1 cellular context compared by ENCODE assay signal in the genomic region with DNA sequence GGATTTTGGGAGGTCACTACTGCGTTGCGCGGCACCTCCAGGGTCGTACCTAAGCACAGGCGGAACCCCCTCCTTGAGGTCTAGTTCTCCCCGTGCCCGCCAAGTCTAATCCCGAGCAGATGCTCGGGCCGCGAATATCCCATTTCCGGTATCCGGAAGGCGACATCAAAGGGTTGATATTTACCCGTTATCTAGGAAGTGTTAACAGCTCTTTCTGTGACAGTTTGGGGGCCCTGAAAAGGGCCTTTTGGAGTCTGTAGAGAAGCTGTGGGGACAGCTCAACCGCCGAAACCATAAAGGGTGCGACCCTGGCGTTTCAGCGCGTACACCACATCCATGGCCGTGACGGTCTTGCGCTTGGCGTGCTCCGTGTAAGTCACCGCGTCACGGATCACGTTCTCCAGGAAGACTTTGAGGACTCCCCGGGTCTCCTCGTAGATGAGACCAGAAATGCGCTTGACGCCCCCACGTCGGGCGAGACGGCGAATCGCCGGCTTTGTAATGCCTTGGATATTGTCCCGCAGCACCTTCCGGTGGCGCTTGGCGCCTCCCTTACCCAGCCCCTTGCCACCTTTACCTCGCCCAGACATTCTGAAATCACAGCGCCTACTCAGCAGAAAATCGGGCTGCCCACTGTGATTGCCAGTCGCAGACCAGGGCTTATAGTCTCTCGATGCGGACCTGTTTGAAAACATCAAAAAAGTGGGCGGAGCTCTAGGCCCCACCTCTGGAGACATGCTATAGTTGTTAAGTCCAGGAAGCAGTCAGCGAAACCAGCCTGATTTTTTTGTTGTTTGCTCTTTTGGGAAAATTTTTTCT.
TF ChIP-seq lines count a peak whose summit lies in the region.

No MANE protein-coding gene starts in this region.

TF ChIP-seq in HepG2, 621 proteins besides CTCF, POLR2A, EP300 and RAD21 (continued from another document and continues in another):
- TF ChIP-seq, protein P1, sequence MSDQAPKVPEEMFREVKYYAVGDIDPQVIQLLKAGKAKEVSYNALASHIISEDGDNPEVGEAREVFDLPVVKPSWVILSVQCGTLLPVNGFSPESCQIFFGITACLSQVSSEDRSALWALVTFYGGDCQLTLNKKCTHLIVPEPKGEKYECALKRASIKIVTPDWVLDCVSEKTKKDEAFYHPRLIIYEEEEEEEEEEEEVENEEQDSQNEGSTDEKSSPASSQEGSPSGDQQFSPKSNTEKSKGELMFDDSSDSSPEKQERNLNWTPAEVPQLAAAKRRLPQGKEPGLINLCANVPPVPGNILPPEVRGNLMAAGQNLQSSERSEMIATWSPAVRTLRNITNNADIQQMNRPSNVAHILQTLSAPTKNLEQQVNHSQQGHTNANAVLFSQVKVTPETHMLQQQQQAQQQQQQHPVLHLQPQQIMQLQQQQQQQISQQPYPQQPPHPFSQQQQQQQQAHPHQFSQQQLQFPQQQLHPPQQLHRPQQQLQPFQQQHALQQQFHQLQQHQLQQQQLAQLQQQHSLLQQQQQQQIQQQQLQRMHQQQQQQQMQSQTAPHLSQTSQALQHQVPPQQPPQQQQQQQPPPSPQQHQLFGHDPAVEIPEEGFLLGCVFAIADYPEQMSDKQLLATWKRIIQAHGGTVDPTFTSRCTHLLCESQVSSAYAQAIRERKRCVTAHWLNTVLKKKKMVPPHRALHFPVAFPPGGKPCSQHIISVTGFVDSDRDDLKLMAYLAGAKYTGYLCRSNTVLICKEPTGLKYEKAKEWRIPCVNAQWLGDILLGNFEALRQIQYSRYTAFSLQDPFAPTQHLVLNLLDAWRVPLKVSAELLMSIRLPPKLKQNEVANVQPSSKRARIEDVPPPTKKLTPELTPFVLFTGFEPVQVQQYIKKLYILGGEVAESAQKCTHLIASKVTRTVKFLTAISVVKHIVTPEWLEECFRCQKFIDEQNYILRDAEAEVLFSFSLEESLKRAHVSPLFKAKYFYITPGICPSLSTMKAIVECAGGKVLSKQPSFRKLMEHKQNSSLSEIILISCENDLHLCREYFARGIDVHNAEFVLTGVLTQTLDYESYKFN (CRISPR knock-in tag; conservative IDR thresholded peaks at IDR 0.05): peak; percentile 41; the same call in 1 of the 2 replicates
- TF ChIP-seq HOXA9 (CRISPR knock-in tag; IDR thresholded peaks at IDR 0.05; ENCODE audit: borderline replicate concordance): 0 out of 2 replicates have a peak, but pooled peaks have one; percentile 28
- TF ChIP-seq SMAD1 (CRISPR knock-in tag; IDR thresholded peaks at IDR 0.05; ENCODE audit: borderline replicate concordance, low read depth): no peak
- no peak for TF ChIP-seq MXD3 (CRISPR knock-in tag; IDR thresholded peaks at IDR 0.05)
- no peak for TF ChIP-seq ZNF549 (CRISPR knock-in tag; IDR thresholded peaks at IDR 0.05)
- 0 out of 2 replicates have a peak, but pooled peaks have one; percentile 38 for TF ChIP-seq MEIS2 (CRISPR knock-in tag; IDR thresholded peaks at IDR 0.05)
- no peak; the same call in 1 of the 2 replicates for TF ChIP-seq ZBTB21 (CRISPR knock-in tag; IDR thresholded peaks at IDR 0.05)
- TF ChIP-seq, protein P2, sequence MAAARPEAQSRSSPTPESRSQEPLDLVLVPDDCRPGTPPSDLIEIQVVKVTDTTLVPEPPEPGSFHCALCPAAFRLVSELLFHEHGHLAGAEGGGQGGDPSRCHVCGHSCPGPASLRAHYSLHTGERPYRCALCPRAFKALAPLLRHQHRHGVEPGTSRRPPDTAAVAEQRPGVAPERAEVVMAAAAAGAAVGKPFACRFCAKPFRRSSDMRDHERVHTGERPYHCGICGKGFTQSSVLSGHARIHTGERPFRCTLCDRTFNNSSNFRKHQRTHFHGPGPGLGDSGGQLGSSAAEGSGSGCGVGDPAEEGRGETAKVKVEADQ (CRISPR knock-in tag; IDR thresholded peaks at IDR 0.05; ENCODE audit: borderline replicate concordance): no peak
- TF ChIP-seq TERF1 (CRISPR knock-in tag; IDR thresholded peaks at IDR 0.05): no peak
- TF ChIP-seq, protein P3, sequence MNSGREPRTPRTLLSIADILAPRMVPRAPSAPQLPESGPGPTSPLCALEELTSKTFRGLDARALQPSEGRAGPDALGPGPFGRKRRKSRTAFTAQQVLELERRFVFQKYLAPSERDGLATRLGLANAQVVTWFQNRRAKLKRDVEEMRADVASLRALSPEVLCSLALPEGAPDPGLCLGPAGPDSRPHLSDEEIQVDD (CRISPR knock-in tag; IDR thresholded peaks at IDR 0.05; ENCODE audit: borderline replicate concordance): no peak
- no peak for TF ChIP-seq CENPT (CRISPR knock-in tag; IDR thresholded peaks at IDR 0.05; ENCODE audit: low read depth)
- TF ChIP-seq ZFP90 (CRISPR knock-in tag; IDR thresholded peaks at IDR 0.05; ENCODE audit: borderline replicate concordance): no peak; the same call in 1 of the 2 replicates
- peak; percentile 65; the same call in 1 of the 2 replicates for TF ChIP-seq RFXANK (CRISPR knock-in tag; IDR thresholded peaks at IDR 0.05)
- TF ChIP-seq TIGD3 (CRISPR knock-in tag; IDR thresholded peaks at IDR 0.05; ENCODE audit: borderline replicate concordance): no peak
- no peak for TF ChIP-seq ZNF572 (CRISPR knock-in tag; IDR thresholded peaks at IDR 0.05)
- peak; percentile 5; the same call in 1 of the 2 replicates for TF ChIP-seq AHDC1 (CRISPR knock-in tag; IDR thresholded peaks at IDR 0.05; ENCODE audit: borderline replicate concordance)
- no peak for TF ChIP-seq HNRNPH1 (optimal IDR thresholded peaks at IDR 0.05; ENCODE audit: low read depth, low read length)
- TF ChIP-seq SRY (CRISPR knock-in tag; IDR thresholded peaks at IDR 0.05): peak; percentile 73; the same call in 1 of the 2 replicates
- peak; percentile 60 for TF ChIP-seq NFYC (CRISPR knock-in tag; IDR thresholded peaks at IDR 0.05)
- TF ChIP-seq ZNF543 (CRISPR knock-in tag; IDR thresholded peaks at IDR 0.05): peak; percentile 58; the same call in 1 of the 2 replicates
- TF ChIP-seq, protein P4, sequence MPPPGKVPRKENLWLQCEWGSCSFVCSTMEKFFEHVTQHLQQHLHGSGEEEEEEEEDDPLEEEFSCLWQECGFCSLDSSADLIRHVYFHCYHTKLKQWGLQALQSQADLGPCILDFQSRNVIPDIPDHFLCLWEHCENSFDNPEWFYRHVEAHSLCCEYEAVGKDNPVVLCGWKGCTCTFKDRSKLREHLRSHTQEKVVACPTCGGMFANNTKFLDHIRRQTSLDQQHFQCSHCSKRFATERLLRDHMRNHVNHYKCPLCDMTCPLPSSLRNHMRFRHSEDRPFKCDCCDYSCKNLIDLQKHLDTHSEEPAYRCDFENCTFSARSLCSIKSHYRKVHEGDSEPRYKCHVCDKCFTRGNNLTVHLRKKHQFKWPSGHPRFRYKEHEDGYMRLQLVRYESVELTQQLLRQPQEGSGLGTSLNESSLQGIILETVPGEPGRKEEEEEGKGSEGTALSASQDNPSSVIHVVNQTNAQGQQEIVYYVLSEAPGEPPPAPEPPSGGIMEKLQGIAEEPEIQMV (CRISPR knock-in tag; IDR thresholded peaks at IDR 0.05; ENCODE audit: low read depth): peak; percentile 100
- TF ChIP-seq ZNF660 (CRISPR knock-in tag; IDR thresholded peaks at IDR 0.05; ENCODE audit: borderline replicate concordance, low read depth): no peak
- no peak for TF ChIP-seq CHCHD3 (CRISPR knock-in tag; IDR thresholded peaks at IDR 0.05)
- no peak; the same call in 1 of the 2 replicates for TF ChIP-seq JDP2 (CRISPR knock-in tag; IDR thresholded peaks at IDR 0.05; ENCODE audit: borderline replicate concordance)
- peak; percentile 43 for TF ChIP-seq MXD4 (CRISPR knock-in tag; IDR thresholded peaks at IDR 0.05)
- TF ChIP-seq BRD4 (CRISPR knock-in tag; IDR thresholded peaks at IDR 0.05): peak; percentile 72
- TF ChIP-seq NFE2 (CRISPR knock-in tag; IDR thresholded peaks at IDR 0.05): 0 out of 2 replicates have a peak, but pooled peaks have one; percentile 21
- peak; percentile 25; the same call in 1 of the 2 replicates for TF ChIP-seq TBX3 (IDR thresholded peaks at IDR 0.05; ENCODE audit: borderline replicate concordance)
- TF ChIP-seq CEBPG (CRISPR knock-in tag; IDR thresholded peaks at IDR 0.05): no peak
- TF ChIP-seq GTF3A (CRISPR knock-in tag; conservative IDR thresholded peaks at IDR 0.05): no peak
- TF ChIP-seq ZNF639 (CRISPR knock-in tag; conservative IDR thresholded peaks at IDR 0.05): no peak
- TF ChIP-seq ZFP82 (CRISPR knock-in tag; IDR thresholded peaks at IDR 0.05; ENCODE audit: borderline replicate concordance): peak; percentile 56; the same call in 1 of the 2 replicates
- no peak for TF ChIP-seq SIN3B (IDR thresholded peaks at IDR 0.05; ENCODE audit: low read length)
- TF ChIP-seq ZNF607 (CRISPR knock-in tag; IDR thresholded peaks at IDR 0.05; ENCODE audit: borderline replicate concordance): no peak; the same call in 1 of the 2 replicates
- peak; percentile 44; the same call in 1 of the 2 replicates for TF ChIP-seq ZNF615 (CRISPR knock-in tag; IDR thresholded peaks at IDR 0.05; ENCODE audit: borderline replicate concordance)
- TF ChIP-seq, protein P5, sequence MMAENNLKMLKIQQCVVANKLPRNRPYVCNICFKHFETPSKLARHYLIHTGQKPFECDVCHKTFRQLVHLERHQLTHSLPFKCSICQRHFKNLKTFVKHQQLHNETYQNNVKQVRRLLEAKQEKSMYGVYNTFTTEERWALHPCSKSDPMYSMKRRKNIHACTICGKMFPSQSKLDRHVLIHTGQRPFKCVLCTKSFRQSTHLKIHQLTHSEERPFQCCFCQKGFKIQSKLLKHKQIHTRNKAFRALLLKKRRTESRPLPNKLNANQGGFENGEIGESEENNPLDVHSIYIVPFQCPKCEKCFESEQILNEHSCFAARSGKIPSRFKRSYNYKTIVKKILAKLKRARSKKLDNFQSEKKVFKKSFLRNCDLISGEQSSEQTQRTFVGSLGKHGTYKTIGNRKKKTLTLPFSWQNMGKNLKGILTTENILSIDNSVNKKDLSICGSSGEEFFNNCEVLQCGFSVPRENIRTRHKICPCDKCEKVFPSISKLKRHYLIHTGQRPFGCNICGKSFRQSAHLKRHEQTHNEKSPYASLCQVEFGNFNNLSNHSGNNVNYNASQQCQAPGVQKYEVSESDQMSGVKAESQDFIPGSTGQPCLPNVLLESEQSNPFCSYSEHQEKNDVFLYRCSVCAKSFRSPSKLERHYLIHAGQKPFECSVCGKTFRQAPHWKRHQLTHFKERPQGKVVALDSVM (CRISPR knock-in tag; IDR thresholded peaks at IDR 0.05): no peak
